In genomic region chr1:59645893-59646292, GRCh38 we compare ENCODE assay signal across 20 cellular contexts.
DNase-seq lines count a peak whose midpoint lies in the region; ATAC-seq, FAIRE-seq and TF ChIP-seq lines count a peak whose summit lies in the region.
"Had no signal": no experiment of that assay in that cellular context is flagged by ENCODE, and none has a peak within 500 bp of the region (broad histone marks: within the 10 kb centered on the region; RNA-seq: fewer than 3 reads in every experiment).

No MANE protein-coding gene starts in this region.

- peaks cover 13% of the 10 kb centered on the region for H3K36me3 Mint-ChIP-seq in nephron (ENCODE audit: low read depth)
- H3K36me3 Mint-ChIP-seq in glutamatergic neuron (ENCODE audit: unreplicated experiment) = no peaks in the 10 kb centered on the region

- TF ChIP-seq POLR2A in tibial nerve (IDR thresholded peaks at IDR 0.05) = no peak

- H3K27ac ChIP-seq in tibial nerve = peak overlapping the region in 2 of 4 donors; percentile 7 to 9
- H3K27ac ChIP-seq: C4-2B, neutrophil, sigmoid colon, SJCRH30 had no signal

- H3K4me1 ChIP-seq in tibial nerve = no peaks in the 10 kb centered on the region
- H3K4me1 ChIP-seq: sigmoid colon, SJCRH30 had no signal

- H3K9me3 Mint-ChIP-seq in nephron = peaks cover 11% of the 10 kb centered on the region
- no peaks in the 10 kb centered on the region for H3K9me3 Mint-ChIP-seq in glutamatergic neuron (ENCODE audit: unreplicated experiment)

- no peak for TF ChIP-seq EP300 in tibial nerve (IDR thresholded peaks at IDR 0.05)

- no peaks in the 10 kb centered on the region for H3K9me3 ChIP-seq in tibial nerve
- H3K9me3 ChIP-seq: adrenal gland, neutrophil, sigmoid colon had no signal

- H3K27ac Mint-ChIP-seq in nephron (peak overlapping the region; percentile 72 to 86 (median 82)), glutamatergic neuron (ENCODE audit: unreplicated experiment) (no peak overlapping the region)

- H3K27me3 ChIP-seq in tibial nerve = no peaks in the 10 kb centered on the region
- H3K27me3 ChIP-seq: adrenal gland, neutrophil, sigmoid colon, SJCRH30 had no signal

- H3K36me3 ChIP-seq in tibial nerve = no peaks in the 10 kb centered on the region
- H3K36me3 ChIP-seq: adrenal gland, neutrophil, sigmoid colon had no signal

- no peak for ATAC-seq in HG03571 (IDR thresholded peaks at IDR 0.05; ENCODE audit: unreplicated experiment)
- ATAC-seq: esophagus mucosa had no signal

- H3K4me1 Mint-ChIP-seq in nephron (peaks cover 29% of the 10 kb centered on the region), glutamatergic neuron (ENCODE audit: low read depth, unreplicated experiment) (no peaks in the 10 kb centered on the region)

- TF ChIP-seq CTCF in AG09319 (IDR thresholded peaks at IDR 0.05; ENCODE audit: low read depth, low read length) (peak; percentile 5), HFF-Myc (IDR thresholded peaks at IDR 0.05; ENCODE audit: low read depth, low read length, missing control alignments) (no peak), nephron (IDR thresholded peaks at IDR 0.05; ENCODE audit: unreplicated experiment in 3 of 3) (no peak), tibial nerve (IDR thresholded peaks at IDR 0.05) (no peak), glutamatergic neuron (IDR thresholded peaks at IDR 0.05; ENCODE audit: partially characterized antibody, unreplicated experiment) (no peak)

- 48 to 53% methylated on average over 2 of the region's 2 CpGs for WGBS in tibial nerve, 2 donors

- FAIRE-seq in endometrium (lab: Jason Lieb, UNC) = peak; percentile 35

- H3K4me3 ChIP-seq in HFF-Myc (replicated peaks; ENCODE audit: low read depth, low read length) (no peak overlapping the region), tibial nerve (no peak overlapping the region)
- H3K4me3 ChIP-seq: adrenal gland, lung, sigmoid colon, SJCRH30 had no signal

- H3K27me3 Mint-ChIP-seq in nephron (ENCODE audit: low read depth) = no peaks in the 10 kb centered on the region
- H3K27me3 Mint-ChIP-seq in glutamatergic neuron (ENCODE audit: unreplicated experiment) = no peaks in the 10 kb centered on the region

- H3K4me3 Mint-ChIP-seq in nephron = no peak overlapping the region
- H3K4me3 Mint-ChIP-seq in glutamatergic neuron (ENCODE audit: unreplicated experiment) = no peak overlapping the region

- DNase-seq in AG09319 (ENCODE audit: extremely low read depth, low read depth) (peak; percentile 54), HFF-Myc (ENCODE audit: extremely low read depth, low read depth) (peak; percentile 79), tibial nerve (ENCODE audit: low spot score in 2 of 2) (no peak), glutamatergic neuron (no peak)
- no peak for DNase-seq in activated T-cell treated with anti-CD3 and anti-CD28 coated beads, Interleukin-2, amount 50 U/mL, for 48 hours
- DNase-seq: activated CD4-positive, alpha-beta T cell treated with anti-CD3 and anti-CD28 coated beads, Interleukin-2, amount 50 U/mL, for 48 hours; adrenal gland; dermis blood vessel endothelial cell; H7; NCI-H1105; sigmoid colon; SJCRH30; stimulated activated CD4-positive, alpha-beta T cell treated with anti-CD3 and anti-CD28 coated beads, Interleukin-4, amount 100 ng/mL, for 4 hours had no signal

Comparison
In these comparisons a context has a peak if more than half of its experiments do, and no peak if none do; other contexts are left out.
1. DNase-seq: peak in AG09319 (single experiment) and HFF-Myc (single experiment); none in tibial nerve (0 of 2), activated T-cell treated with anti-CD3 and anti-CD28 coated beads, Interleukin-2, amount 50 U/mL, for 48 hours (0 of 2) and glutamatergic neuron (single experiment).